ENCODE assay signal across 29 cellular contexts in genomic region chr1:204619721-204620120, GRCh38.
A peak's percentile ranks its signal among the peaks of the same experiment; 100 is the strongest.
DNase-seq lines count a peak whose midpoint lies in the region; ATAC-seq, FAIRE-seq and TF ChIP-seq lines count a peak whose summit lies in the region.
"Had no signal": no experiment of that assay in that cellular context is flagged by ENCODE, and none has a peak within 500 bp of the region (broad histone marks: within the 10 kb centered on the region; RNA-seq: fewer than 3 reads in every experiment).

No MANE protein-coding gene starts in this region.

- ATAC-seq in left colon (peak; percentile 37), Right ventricle myocardium superior (ENCODE audit: poor library complexity) (no peak)
- ATAC-seq in naive thymus-derived CD8-positive, alpha-beta T cell = no peak
- ATAC-seq: stimulated activated naive CD8-positive, alpha-beta T cell treated with anti-CD3 and anti-CD28 coated beads, Interleukin-15, Interleukin-2, amounts not matched to agents 100 U/mL and 50 U/mL, for 24 hours had no signal

- no peak overlapping the region for H3K27ac ChIP-seq in OCI-LY7 (ENCODE audit: low read depth, low read length, poor library complexity, severe bottlenecking)
- H3K27ac ChIP-seq: dorsolateral prefrontal cortex, Peyer's patch, SJSA1, spleen, thyroid gland had no signal

- H4K20me1 ChIP-seq in OCI-LY7 (ENCODE audit: insufficient read depth, low read length) = no peaks in the 10 kb centered on the region

- H3K27me3 Mint-ChIP-seq in naive thymus-derived CD8-positive, alpha-beta T cell = no peaks in the 10 kb centered on the region
- H3K27me3 Mint-ChIP-seq: activated CD4-positive, alpha-beta T cell treated with anti-CD3 and anti-CD28 coated beads, Interleukin-2, amount 10 ng/mL, durations not matched to agents 24 days and 14 days; CD4-positive, CD25-positive, alpha-beta regulatory T cell had no signal

- no peaks in the 10 kb centered on the region for H3K79me2 ChIP-seq in OCI-LY7 (ENCODE audit: insufficient read depth, low read depth, low read length)

- H3K4me1 ChIP-seq in OCI-LY7 (ENCODE audit: insufficient read depth, low read length, poor library complexity, severe bottlenecking) = no peaks in the 10 kb centered on the region
- H3K4me1 ChIP-seq: SJSA1, thyroid gland had no signal

- H3K4me3 Mint-ChIP-seq in naive thymus-derived CD8-positive, alpha-beta T cell = no peak overlapping the region
- H3K4me3 Mint-ChIP-seq: activated CD4-positive, alpha-beta T cell treated with anti-CD3 and anti-CD28 coated beads, Interleukin-2, amount 10 ng/mL, durations not matched to agents 24 days and 14 days; CD4-positive, CD25-positive, alpha-beta regulatory T cell; IgD-negative memory B cell; T-helper 1 cell treated with Interleukin-12 subunit alpha and Interleukin-12 subunit beta and Interleukin-4 antibody, amounts not matched to agents 30 μg/mL and 1 μg/mL, for 36 hours had no signal

- H3K27ac Mint-ChIP-seq in naive thymus-derived CD8-positive, alpha-beta T cell = no peak overlapping the region
- H3K27ac Mint-ChIP-seq: activated CD4-positive, alpha-beta T cell treated with anti-CD3 and anti-CD28 coated beads, Interleukin-2, amount 10 ng/mL, durations not matched to agents 24 days and 14 days; CD4-positive, CD25-positive, alpha-beta regulatory T cell; IgD-negative memory B cell; T-helper 1 cell treated with Interleukin-12 subunit alpha and Interleukin-12 subunit beta and Interleukin-4 antibody, amounts not matched to agents 30 μg/mL and 1 μg/mL, for 36 hours had no signal

- intact Hi-C loops in OCI-LY7 (cut with micrococcal nuclease; ENCODE audit: unreplicated experiment) = no loop called here
- intact Hi-C loops in left colon (cut with DNase I, micrococcal nuclease) = no loop called here
- intact Hi-C loops in Right ventricle myocardium superior (cut with DNase I) = no loop called here

- H3K4me2 ChIP-seq in OCI-LY7 (ENCODE audit: low read length) = no peak overlapping the region

- FAIRE-seq in D721Med (lab: Jason Lieb, UNC) = no peak
- FAIRE-seq: H54, islet of Langerhans had no signal

- H3K4me3 ChIP-seq in GM12864 (ENCODE audit: low read depth, low read length) (no peak overlapping the region), OCI-LY7 (ENCODE audit: low read depth, low read length, poor library complexity, severe bottlenecking) (no peak overlapping the region)
- H3K4me3 ChIP-seq: dorsolateral prefrontal cortex, Peyer's patch, SJSA1, spleen, thyroid gland had no signal

- peaks cover 0 to 2% (median 0%) of the 10 kb centered on the region in 4 donors for H3K4me1 Mint-ChIP-seq in naive thymus-derived CD8-positive, alpha-beta T cell
- H3K4me1 Mint-ChIP-seq: activated CD4-positive, alpha-beta T cell treated with anti-CD3 and anti-CD28 coated beads, Interleukin-2, amount 10 ng/mL, durations not matched to agents 24 days and 14 days; CD4-positive, CD25-positive, alpha-beta regulatory T cell; IgD-negative memory B cell had no signal

- TF ChIP-seq CTCF in D721Med (IDR thresholded peaks at IDR 0.05; ENCODE audit: insufficient read depth, missing control alignments) = peak; percentile 33
- peak; percentile 20 for TF ChIP-seq CTCF in GM12864 (IDR thresholded peaks at IDR 0.05; ENCODE audit: low read depth, low read length, missing control alignments)
- peak; percentile 32; the same call in 1 of the 2 replicates for TF ChIP-seq CTCF in OCI-LY7 (conservative IDR thresholded peaks at IDR 0.05; ENCODE audit: low read length)

- no peaks in the 10 kb centered on the region for H3K36me3 ChIP-seq in OCI-LY7 (ENCODE audit: insufficient read depth, low read length)
- H3K36me3 ChIP-seq: Peyer's patch, SJSA1, thyroid gland had no signal

- BruUV-seq in OCI-LY7 (replicated peaks; lab: Mats Ljungman, UMichigan) = no TSS peak

- peaks cover 0 to 3% (median 2%) of the 10 kb centered on the region in 3 donors for H3K36me3 Mint-ChIP-seq in naive thymus-derived CD8-positive, alpha-beta T cell

- POLR2A ChIA-PET in OCI-LY7 (lab: Charles Lee) = no interaction called here
- POLR2A ChIA-PET in naive thymus-derived CD8-positive, alpha-beta T cell (lab: Charles Lee) = no interaction called here

- DNase-seq in D721Med (ENCODE audit: insufficient read length, low spot score) = no peak
- DNase-seq in GM12864 (ENCODE audit: low read depth) = no peak
- no peak for DNase-seq in OCI-LY7 (ENCODE audit: low spot score)
- DNase-seq in left colon = no peak
- DNase-seq in NCI-H2227 treated with DMSO at 0.1 percent for 48 hours (lab: John Stamatoyannopoulos, UW) = no peak
- no peak for DNase-seq in Right ventricle myocardium superior
- DNase-seq in naive thymus-derived CD8-positive, alpha-beta T cell = no peak
- DNase-seq in AML-193 (lab: John Stamatoyannopoulos, UW) = no peak
- DNase-seq: activated CD4-positive, alpha-beta T cell treated with anti-CD3 and anti-CD28 coated beads, Interleukin-2, amount 10 ng/mL, durations not matched to agents 24 days and 14 days; activated naive CD4-positive, alpha-beta T cell treated with anti-CD3 and anti-CD28 coated beads, Interleukin-2, amount 50 U/mL, for 16 hours; aorta; CD4-positive, CD25-positive, alpha-beta regulatory T cell; DMS79; foreskin fibroblast; hippocampal formation; NCI-H187; NCI-H226; NCI-H774; Peyer's patch; spleen; stimulated activated CD4-positive, alpha-beta T cell treated with anti-CD3 and anti-CD28 coated beads, Interleukin-4, amount 100 ng/mL, for 1 hour; stimulated activated naive CD8-positive, alpha-beta T cell treated with anti-CD3 and anti-CD28 coated beads, Interleukin-15, Interleukin-2, amounts not matched to agents 100 U/mL and 50 U/mL, for 24 hours; thyroid gland had no signal

- H3K9me2 ChIP-seq in OCI-LY7 (ENCODE audit: insufficient read depth, low read length) = no peaks in the 10 kb centered on the region

- H2AFZ ChIP-seq in OCI-LY7 (ENCODE audit: low read length) = no peak overlapping the region

- CTCF ChIA-PET in OCI-LY7 (lab: Charles Lee; ENCODE audit: unreplicated experiment) = interaction anchor here (0.8 kb wide), 1 partner anchor 187 kb away, joined by 3 read pairs; no protein-coding TSS in a partner anchor

- no peaks in the 10 kb centered on the region for H3K9me3 ChIP-seq in OCI-LY7 (ENCODE audit: low read length)
- H3K9me3 ChIP-seq: Peyer's patch, SJSA1, spleen, thyroid gland had no signal

- no peaks in the 10 kb centered on the region for H3K9me3 Mint-ChIP-seq in naive thymus-derived CD8-positive, alpha-beta T cell
- H3K9me3 Mint-ChIP-seq: activated CD4-positive, alpha-beta T cell treated with anti-CD3 and anti-CD28 coated beads, Interleukin-2, amount 10 ng/mL, durations not matched to agents 24 days and 14 days; CD4-positive, CD25-positive, alpha-beta regulatory T cell; IgD-negative memory B cell; T-helper 1 cell treated with Interleukin-12 subunit alpha and Interleukin-12 subunit beta and Interleukin-4 antibody, amounts not matched to agents 30 μg/mL and 1 μg/mL, for 36 hours had no signal
